Comparison of ENCODE assay signal across 8 cellular contexts in genomic region chr1:200372095-200372884, GRCh38. TPM values are rescaled to one million over a fixed set of nuclear protein-coding genes. Genes with fewer than 3 reads are reported as not detected.
A peak's percentile ranks its signal among the peaks of the same experiment; 100 is the strongest.
DNase-seq lines count a peak whose midpoint lies in the region; ATAC-seq and TF ChIP-seq lines count a peak whose summit lies in the region.

No MANE protein-coding gene starts in this region.

- H3K9me2 ChIP-seq in GM23338 (ENCODE audit: insufficient read depth): no peaks in the 10 kb centered on the region

- no peaks in the 10 kb centered on the region for H3K79me2 ChIP-seq in GM23338 (replicated peaks; ENCODE audit: insufficient read depth)
- H3K79me2 ChIP-seq in fibroblast of lung (ENCODE audit: control insufficient read depth, insufficient read depth, low read length): no peaks in the 10 kb centered on the region

- peak overlapping the region; percentile 30; the same call in 1 of the 2 replicates for H3K27ac ChIP-seq in GM23338 (ENCODE audit: low read depth)
- H3K27ac ChIP-seq in RWPE1: peak overlapping the region; percentile 69
- H3K27ac ChIP-seq in fibroblast of lung (ENCODE audit: insufficient read depth, low read length): no peak overlapping the region

- H3K9me3 ChIP-seq in fibroblast of lung (ENCODE audit: control insufficient read depth, insufficient read depth, low read depth, low read length): no peaks in the 10 kb centered on the region

- TF ChIP-seq CTCF in GM23338 (conservative IDR thresholded peaks at IDR 0.05; ENCODE audit: low read depth in 2 of 2): no peak
- TF ChIP-seq CTCF in RWPE1 (conservative IDR thresholded peaks at IDR 0.05; ENCODE audit: low read depth): no peak
- no peak for TF ChIP-seq CTCF in fibroblast of lung (conservative IDR thresholded peaks at IDR 0.05 in 1 of 2, IDR thresholded peaks at IDR 0.05 in 1 of 2; ENCODE audit: low read depth in 1 of 2, low read length in 2 of 2)

- DNase-seq in GM23338 (ENCODE audit: low spot score): peak; percentile 67
- peak; percentile 87 for DNase-seq in RWPE1 (ENCODE audit: low spot score)
- peak; percentile 67 to 90 for DNase-seq in fibroblast of lung (ENCODE audit: low read depth in 2 of 2)
- peak; percentile 81 for DNase-seq in skeletal muscle cell (ENCODE audit: low read depth)
- DNase-seq in effector memory CD8-positive, alpha-beta T cell: no peak
- no peak for DNase-seq in pons (ENCODE audit: low spot score)

- no peak overlapping the region for H2AFZ ChIP-seq in GM23338
- H2AFZ ChIP-seq in fibroblast of lung (ENCODE audit: low read length): no peak overlapping the region

- H4K20me1 ChIP-seq in GM23338 (replicated peaks; ENCODE audit: insufficient read depth) (no peaks in the 10 kb centered on the region), fibroblast of lung (ENCODE audit: control insufficient read depth, extremely low read depth, insufficient read depth, low read length) (no peaks in the 10 kb centered on the region)

- no peaks in the 10 kb centered on the region for H3K36me3 ChIP-seq in GM23338 (ENCODE audit: insufficient read depth)
- no peaks in the 10 kb centered on the region for H3K36me3 ChIP-seq in fibroblast of lung (ENCODE audit: control insufficient read depth, insufficient read depth, low read length)

- H3K27ac Mint-ChIP-seq in GM23338: peak overlapping the region; percentile 76
- no peak overlapping the region for H3K27ac Mint-ChIP-seq in effector memory CD8-positive, alpha-beta T cell

- H3K4me3 Mint-ChIP-seq in GM23338: peak overlapping the region; percentile 22; the same call in 2 of the 3 replicates
- H3K4me3 Mint-ChIP-seq in effector memory CD8-positive, alpha-beta T cell: no peak overlapping the region

- H3K27me3 ChIP-seq in GM23338 (ENCODE audit: insufficient read depth) (no peaks in the 10 kb centered on the region), fibroblast of lung (ENCODE audit: control insufficient read depth, insufficient read depth, low read length) (no peaks in the 10 kb centered on the region)

- peaks cover 27% of the 10 kb centered on the region for H3K36me3 Mint-ChIP-seq in GM23338 (ENCODE audit: low read depth)
- H3K36me3 Mint-ChIP-seq in effector memory CD8-positive, alpha-beta T cell (ENCODE audit: insufficient read depth): peaks cover 3% of the 10 kb centered on the region

- H3K4me2 ChIP-seq in GM23338 (peak overlapping the region; percentile 68), fibroblast of lung (ENCODE audit: extremely low read depth, insufficient read depth, low read length) (no peak overlapping the region)

- POLR2A ChIA-PET in RWPE1 (lab: Yijun Ruan, JAX; ENCODE audit: low non-redundant PET): interaction anchor here (0.6 kb wide), 1 partner anchor 10 kb away, joined by 8 read pairs; no protein-coding TSS in a partner anchor

- no peaks in the 10 kb centered on the region for H3F3A ChIP-seq in GM23338 (replicated peaks; ENCODE audit: low read depth)

- H3K4me3 ChIP-seq in GM23338: no peak overlapping the region
- H3K4me3 ChIP-seq in fibroblast of lung (replicated peaks in 1 of 4; ENCODE audit: control extremely low read depth in 1 of 4, insufficient read depth in 1 of 4, low read depth in 3 of 4, low read length in 4 of 4): no peak overlapping the region
- no peak overlapping the region for H3K4me3 ChIP-seq in skeletal muscle cell (ENCODE audit: low read depth, low read length)

- ATAC-seq in GM23338 (peak; percentile 27; the same call in 2 of the 3 replicates), GM21723 (IDR thresholded peaks at IDR 0.05; ENCODE audit: unreplicated experiment) (no peak), HG02623 (IDR thresholded peaks at IDR 0.05; ENCODE audit: unreplicated experiment) (no peak)
- ATAC-seq in effector memory CD8-positive, alpha-beta T cell (replicated peaks): no peak

- H3K4me1 ChIP-seq in GM23338 (ENCODE audit: insufficient read depth) (peaks cover 70% of the 10 kb centered on the region), fibroblast of lung (ENCODE audit: control insufficient read depth, extremely low read depth, insufficient read depth, low read length) (peaks cover 4% of the 10 kb centered on the region)

- H3K4me1 Mint-ChIP-seq in GM23338: peaks cover 84% of the 10 kb centered on the region
- H3K4me1 Mint-ChIP-seq in effector memory CD8-positive, alpha-beta T cell (ENCODE audit: low read depth in 2 of 2): no peaks in the 10 kb centered on the region

- H3K9ac ChIP-seq in fibroblast of lung (ENCODE audit: insufficient read depth, low read length): no peak overlapping the region

- no peaks in the 10 kb centered on the region for H3K9me3 Mint-ChIP-seq in GM23338
- H3K9me3 Mint-ChIP-seq in effector memory CD8-positive, alpha-beta T cell: no peaks in the 10 kb centered on the region

- peaks cover 8% of the 10 kb centered on the region for H3K27me3 Mint-ChIP-seq in GM23338 (ENCODE audit: insufficient read depth, low read depth, poor library complexity)
- H3K27me3 Mint-ChIP-seq in effector memory CD8-positive, alpha-beta T cell: no peaks in the 10 kb centered on the region

- CTCF ChIA-PET in RWPE1 (lab: Yijun Ruan, JAX): interaction anchor here (0.6 kb wide), 1 partner anchor 112 kb away, joined by 3 read pairs; no protein-coding TSS in a partner anchor

TF ChIP-seq in GM23338, 12 proteins besides CTCF, POLR2A, EP300 and RAD21 (continues in another document):
- TF ChIP-seq, protein P1, sequence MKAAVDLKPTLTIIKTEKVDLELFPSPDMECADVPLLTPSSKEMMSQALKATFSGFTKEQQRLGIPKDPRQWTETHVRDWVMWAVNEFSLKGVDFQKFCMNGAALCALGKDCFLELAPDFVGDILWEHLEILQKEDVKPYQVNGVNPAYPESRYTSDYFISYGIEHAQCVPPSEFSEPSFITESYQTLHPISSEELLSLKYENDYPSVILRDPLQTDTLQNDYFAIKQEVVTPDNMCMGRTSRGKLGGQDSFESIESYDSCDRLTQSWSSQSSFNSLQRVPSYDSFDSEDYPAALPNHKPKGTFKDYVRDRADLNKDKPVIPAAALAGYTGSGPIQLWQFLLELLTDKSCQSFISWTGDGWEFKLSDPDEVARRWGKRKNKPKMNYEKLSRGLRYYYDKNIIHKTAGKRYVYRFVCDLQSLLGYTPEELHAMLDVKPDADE (IDR thresholded peaks at IDR 0.05): no peak
- TF ChIP-seq EZH2phosphoT487 (IDR thresholded peaks at IDR 0.05; ENCODE audit: unreplicated experiment): no peak
- no peak for TF ChIP-seq CREB1 (CRISPR knock-in tag; IDR thresholded peaks at IDR 0.05; ENCODE audit: low read depth)

RNA-seq across cellular contexts. Expression of gene ZNF281, which starts 37.5 kb away (rescaled TPM):
- 79.3 and 81.2 TPM in 2 replicates for total RNA-seq in GM23338 (2014; rRNA removed; shearing (Covaris generic))
- polyA plus RNA-seq in GM23338 (2016; fragmentation: Nextera tagmentation; extraction: Ambion mirVana) (51.5 and 62.1 TPM in 2 replicates), fibroblast of lung (11.1 and 14.0 TPM in 2 replicates)
- total RNA-seq in fibroblast of lung: 32.9 and 39.0 TPM in 2 replicates
- 12.8 and 16.3 TPM in 2 replicates for polyA plus RNA-seq in fibroblast of lung (2012)
- 7.0 and 14.8 TPM in 2 replicates for polyA minus RNA-seq in fibroblast of lung (ENCODE audit: low replicate concordance)

Comparison
In these comparisons a context has a peak if more than half of its experiments do, and no peak if none do; other contexts are left out.
1. DNase-seq: peak in GM23338 (single experiment), RWPE1 (single experiment), fibroblast of lung (2 of 2) and skeletal muscle cell (single experiment); none in effector memory CD8-positive, alpha-beta T cell (0 of 3) and pons (single experiment).